ENCODE assay signal across 14 cellular contexts in the genomic region with DNA sequence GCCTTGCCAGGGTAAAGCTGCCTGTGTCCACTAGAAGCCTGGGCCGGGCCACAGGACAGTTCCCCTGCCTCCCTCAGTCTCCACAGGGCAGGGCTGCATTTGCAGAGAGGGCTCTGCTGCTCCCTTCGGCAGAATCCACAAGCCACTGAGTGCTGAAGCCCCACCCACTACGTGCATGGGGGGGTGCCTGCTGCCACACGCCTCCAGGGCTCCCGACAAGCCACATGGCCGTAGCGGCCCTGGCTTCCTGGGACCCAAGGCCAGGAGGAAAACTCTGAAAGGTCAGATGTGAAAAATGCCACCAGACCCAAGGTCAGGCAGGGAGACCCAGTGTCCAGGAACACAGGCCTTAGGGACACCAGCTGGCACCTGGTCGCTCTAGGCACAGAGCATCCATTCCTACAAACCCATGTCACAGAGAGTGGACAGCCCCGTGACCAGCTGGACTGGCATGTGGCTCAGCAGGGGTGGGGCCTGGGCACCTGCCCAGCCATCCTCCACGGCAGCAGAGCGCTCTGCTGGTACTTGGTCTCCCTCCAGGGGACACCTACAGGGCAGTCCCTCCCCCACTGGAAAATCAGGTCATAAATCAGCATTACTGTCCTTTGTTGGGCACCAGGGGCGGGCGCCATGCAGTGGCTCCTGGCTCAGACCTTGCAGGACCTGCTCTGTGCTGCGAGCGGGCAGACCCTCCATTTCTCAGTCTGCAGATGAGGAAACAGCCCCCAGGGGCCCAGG. TPM values are rescaled to one million over a fixed set of nuclear protein-coding genes. Genes with fewer than 3 reads are reported as not detected.
DNase-seq lines count a peak whose midpoint lies in the region; ATAC-seq and TF ChIP-seq lines count a peak whose summit lies in the region.
"Had no signal": no experiment of that assay in that cellular context is flagged by ENCODE, and none has a peak within 500 bp of the region (broad histone marks: within the 10 kb centered on the region; RNA-seq: fewer than 3 reads in every experiment).

No MANE protein-coding gene starts in this region.

- no peaks in the 10 kb centered on the region for H3K36me3 Mint-ChIP-seq in activated naive CD8-positive, alpha-beta T cell treated with anti-CD3 and anti-CD28 coated beads, Interleukin-2, amount 50 U/mL, for 24 hours (ENCODE audit: low read depth)

- POLR2A ChIA-PET in A673 (lab: Charles Lee; ENCODE audit: low non-redundant PET): no interaction called here

- no peak overlapping the region for H3K4me2 ChIP-seq in DND-41 (ENCODE audit: insufficient read depth, low read length)

- no peak overlapping the region for H3K27ac ChIP-seq in DND-41 (ENCODE audit: low read length)
- H3K27ac ChIP-seq in heart right ventricle: peak overlapping the region in 8 of 10 donors; percentile 30 to 56 (median 43)
- peak overlapping the region; percentile 60 to 84 for H3K27ac ChIP-seq in prostate gland
- H3K27ac ChIP-seq in A673 (ENCODE audit: low read depth, low read length, poor library complexity, severe bottlenecking): no peak overlapping the region

- H3K4me1 Mint-ChIP-seq in activated naive CD8-positive, alpha-beta T cell treated with anti-CD3 and anti-CD28 coated beads, Interleukin-2, amount 50 U/mL, for 24 hours: no peaks in the 10 kb centered on the region
- H3K4me1 Mint-ChIP-seq: central memory CD8-positive, alpha-beta T cell had no signal

- no peaks in the 10 kb centered on the region for H3K27me3 Mint-ChIP-seq in activated naive CD8-positive, alpha-beta T cell treated with anti-CD3 and anti-CD28 coated beads, Interleukin-2, amount 50 U/mL, for 24 hours
- H3K27me3 Mint-ChIP-seq: central memory CD8-positive, alpha-beta T cell had no signal

- no peaks in the 10 kb centered on the region for H3K27me3 ChIP-seq in DND-41 (ENCODE audit: insufficient read depth, low read length, poor library complexity)
- H3K27me3 ChIP-seq in heart right ventricle: no peaks in the 10 kb centered on the region
- H3K27me3 ChIP-seq in prostate gland (replicated peaks; ENCODE audit: insufficient read depth): no peaks in the 10 kb centered on the region
- no peaks in the 10 kb centered on the region for H3K27me3 ChIP-seq in A673 (replicated peaks; ENCODE audit: insufficient read depth, low read depth, low read length, poor library complexity)

- CTCF ChIA-PET in A673 (lab: Charles Lee): no interaction called here

- H3K9me3 ChIP-seq in DND-41 (ENCODE audit: insufficient read depth, low read length, severe bottlenecking) (no peaks in the 10 kb centered on the region), heart right ventricle (no peaks in the 10 kb centered on the region), prostate gland (no peaks in the 10 kb centered on the region), A673 (ENCODE audit: low read depth, low read length, poor library complexity, severe bottlenecking) (no peaks in the 10 kb centered on the region)

- TF ChIP-seq POLR2A in prostate gland (IDR thresholded peaks at IDR 0.05): no peak

- H3K4me1 ChIP-seq in DND-41 (ENCODE audit: insufficient read depth, low read length) (no peaks in the 10 kb centered on the region), heart right ventricle (peaks cover 20 to 65% (median 51%) of the 10 kb centered on the region in 9 donors), prostate gland (replicated peaks) (peaks cover 45% of the 10 kb centered on the region), A673 (ENCODE audit: insufficient read depth, low read length, poor library complexity, severe bottlenecking) (peaks cover 12% of the 10 kb centered on the region)

- no peak overlapping the region for H3K27ac Mint-ChIP-seq in activated naive CD8-positive, alpha-beta T cell treated with anti-CD3 and anti-CD28 coated beads, Interleukin-2, amount 50 U/mL, for 24 hours
- H3K27ac Mint-ChIP-seq: activated T-helper 2 cell treated with anti-CD3 and anti-CD28 coated beads, Interferon-gamma antibody, Interleukin-2, Interleukin-4, amounts not matched to agents 10 μg/mL and 5 μg/mL and 100 μg/mL, durations not matched to agents 14 hours and 24 hours and 36 hours had no signal

- BruUV-seq in A673 (replicated peaks; lab: Mats Ljungman, UMichigan): no TSS peak

- H2AFZ ChIP-seq in DND-41 (ENCODE audit: low read depth, low read length): no peak overlapping the region

- intact Hi-C loops in heart right ventricle (cut with DNase I) (loop anchor here in 4 of 10 donors (5.0 kb wide), 2 partner anchors 36 to 41 kb away; partner anchors contain the start of gene CCDC85C (in 3 of the 4)), prostate gland (cut with DNase I) (loop anchor here (5.0 kb wide), 2 partner anchors 39 to 41 kb away; partner anchors contain the start of gene CCDC85C), A673 (cut with micrococcal nuclease; ENCODE audit: unreplicated experiment) (no loop called here)

- DNase-seq in DND-41 (no peak), NCI-H524 treated with DMSO at 0.1 percent for 48 hours (lab: John Stamatoyannopoulos, UW) (peak; percentile 57), heart right ventricle (peak in 1 of 2 donors; percentile 58), prostate gland (ENCODE audit: low spot score) (peak; percentile 85), amniotic stem cell (lab: John Stamatoyannopoulos, UW) (no peak), A673 (ENCODE audit: low spot score) (no peak)
- no peak for DNase-seq in activated naive CD8-positive, alpha-beta T cell treated with anti-CD3 and anti-CD28 coated beads, Interleukin-2, amount 50 U/mL, for 24 hours
- DNase-seq: NCI-H1105 treated with DMSO at 0.1 percent for 48 hours, occipital lobe had no signal

- no peak overlapping the region for H3K4me3 Mint-ChIP-seq in activated naive CD8-positive, alpha-beta T cell treated with anti-CD3 and anti-CD28 coated beads, Interleukin-2, amount 50 U/mL, for 24 hours
- H3K4me3 Mint-ChIP-seq: central memory CD8-positive, alpha-beta T cell had no signal

- H4K20me1 ChIP-seq in DND-41 (ENCODE audit: insufficient read depth, low read length): peaks cover 58% of the 10 kb centered on the region

- peaks cover 6% of the 10 kb centered on the region; the same call in 1 of the 2 replicates for H3K79me2 ChIP-seq in DND-41 (ENCODE audit: insufficient read depth, low read length)

- ATAC-seq in DND-41 (ENCODE audit: insufficient read depth, low read depth): peak; percentile 44; the same call in 1 of the 3 replicates
- ATAC-seq in heart right ventricle: peak in 7 of 8 donors; percentile 15 to 71 (median 53)
- no peak for ATAC-seq in GM21619 (IDR thresholded peaks at IDR 0.05; ENCODE audit: unreplicated experiment)
- ATAC-seq in activated naive CD8-positive, alpha-beta T cell treated with anti-CD3 and anti-CD28 coated beads, Interleukin-2, amount 50 U/mL, for 24 hours: no peak
- ATAC-seq: activated CD4-positive, CD25-positive, alpha-beta regulatory T cell treated with anti-CD3 and anti-CD28 coated beads, Interleukin-2, amount 50 U/mL, for 24 hours; GM12878 had no signal

- H3K4me3 ChIP-seq in DND-41 (ENCODE audit: low read depth in 1 of 2, low read length in 2 of 2) (no peak overlapping the region), heart right ventricle (no peak overlapping the region), prostate gland (no peak overlapping the region), A673 (ENCODE audit: low read depth, low read length, poor library complexity, severe bottlenecking) (no peak overlapping the region)
- H3K4me3 ChIP-seq: GM12878 had no signal

- TF ChIP-seq CTCF in DND-41 (IDR thresholded peaks at IDR 0.05; ENCODE audit: borderline replicate concordance, extremely low read depth, low read length, poor library complexity, severe bottlenecking): no peak
- TF ChIP-seq CTCF in heart right ventricle (IDR thresholded peaks at IDR 0.05): no peak
- TF ChIP-seq CTCF in prostate gland (IDR thresholded peaks at IDR 0.05): peak in 2 of 4 experiments; percentile 15 to 37
- TF ChIP-seq CTCF in A673 (conservative IDR thresholded peaks at IDR 0.05; ENCODE audit: low read depth, low read length): no peak

- H3K9ac ChIP-seq in DND-41 (ENCODE audit: low read depth, low read length): no peak overlapping the region

- no peaks in the 10 kb centered on the region for H3K36me3 ChIP-seq in DND-41 (ENCODE audit: insufficient read depth, low read length)
- H3K36me3 ChIP-seq in heart right ventricle: no peaks in the 10 kb centered on the region
- H3K36me3 ChIP-seq in prostate gland: no peaks in the 10 kb centered on the region
- no peaks in the 10 kb centered on the region for H3K36me3 ChIP-seq in A673 (ENCODE audit: insufficient read depth, low read length, poor library complexity, severe bottlenecking)

- 59 to 65% methylated on average over 15 of the region's 15 CpGs for WGBS in heart right ventricle, 2 donors
- WGBS in prostate gland: 31% methylated on average over 15 of the region's 15 CpGs

- H3K9me3 Mint-ChIP-seq in activated naive CD8-positive, alpha-beta T cell treated with anti-CD3 and anti-CD28 coated beads, Interleukin-2, amount 50 U/mL, for 24 hours: no peaks in the 10 kb centered on the region
- H3K9me3 Mint-ChIP-seq: activated T-helper 2 cell treated with anti-CD3 and anti-CD28 coated beads, Interferon-gamma antibody, Interleukin-2, Interleukin-4, amounts not matched to agents 10 μg/mL and 5 μg/mL and 100 μg/mL, durations not matched to agents 14 hours and 24 hours and 36 hours; central memory CD8-positive, alpha-beta T cell had no signal

RNA-seq across cellular contexts. Expression of gene CCDC85C, which starts 42.9 kb away (rescaled TPM):
- total RNA-seq in heart right ventricle: 10 to 100 TPM; 28.7 to 50.2 (median 32.1) TPM
- polyA plus RNA-seq in heart right ventricle: 10 to 100 TPM in 1 of 2 donors, 1 to 10 TPM in 1; 9.0 to 23.8 TPM
- total RNA-seq in prostate gland: 10 to 100 TPM; 35.1 to 47.2 TPM
- total RNA-seq in A673 (2021): 24.6 and 31.5 TPM in 2 replicates

Comparison
In these comparisons a context has a peak if more than half of its experiments do, and no peak if none do; other contexts are left out.
1. ATAC-seq: peak in DND-41 (single experiment) and heart right ventricle (7 of 8); none in GM21619 (single experiment) and activated naive CD8-positive, alpha-beta T cell treated with anti-CD3 and anti-CD28 coated beads, Interleukin-2, amount 50 U/mL, for 24 hours (single experiment).
2. DNase-seq: peak in NCI-H524 treated with DMSO at 0.1 percent for 48 hours (single experiment) and prostate gland (single experiment); none in DND-41 (single experiment), amniotic stem cell (single experiment), A673 (single experiment) and activated naive CD8-positive, alpha-beta T cell treated with anti-CD3 and anti-CD28 coated beads, Interleukin-2, amount 50 U/mL, for 24 hours (single experiment).
3. H3K27ac ChIP-seq: peak in heart right ventricle (8 of 10) and prostate gland (2 of 2); none in DND-41 (single experiment) and A673 (single experiment).